15 cellular contexts compared by ENCODE assay signal in the genomic region with DNA sequence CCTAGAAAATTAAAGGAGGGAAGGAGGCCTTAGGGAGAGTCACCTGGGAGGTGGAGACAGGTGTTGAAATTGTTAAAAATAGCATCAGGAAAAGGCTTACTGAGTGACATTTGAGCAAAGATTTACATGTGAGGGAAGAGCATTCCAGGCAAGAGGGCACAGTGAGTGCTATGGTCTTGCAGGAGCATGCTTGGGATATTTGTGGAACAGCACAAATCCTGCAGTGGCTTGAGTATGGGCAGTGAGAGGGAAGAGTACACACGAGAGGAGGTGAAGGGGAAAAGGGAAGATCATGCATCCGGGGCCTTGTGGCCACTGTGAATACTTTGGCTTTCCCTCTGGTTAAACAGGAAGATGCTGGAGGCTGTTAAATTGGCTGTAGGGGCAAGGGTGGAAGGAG.
"Had no signal": no experiment of that assay in that cellular context is flagged by ENCODE, and none has a peak within 500 bp of the region (broad histone marks: within the 10 kb centered on the region; RNA-seq: fewer than 3 reads in every experiment).

No MANE protein-coding gene starts in this region.

- H3K27me3 ChIP-seq: colonic mucosa, gastrocnemius medialis, heart right ventricle, neutrophil, thyroid gland, uterus had no signal

- H3K27ac ChIP-seq: colonic mucosa, gastrocnemius medialis, heart right ventricle, neutrophil, thyroid gland, uterus had no signal

- H3K4me1 ChIP-seq: colonic mucosa, gastrocnemius medialis, thyroid gland, uterus had no signal

- ATAC-seq: gastrocnemius medialis, heart right ventricle had no signal

- DNase-seq: activated CD4-positive, alpha-beta memory T cell treated with anti-CD3 and anti-CD28 coated beads for 36 hours; activated gamma-delta T cell treated with Interleukin-2 at 50 U/mL for 16 hours; activated naive CD8-positive, alpha-beta T cell treated with anti-CD3 and anti-CD28 coated beads for 36 hours; activated T-cell treated with anti-CD3 and anti-CD28 coated beads, Interleukin-2, amount 50 U/mL, for 48 hours; aorta; colonic mucosa; effector CD4-positive, alpha-beta T cell; gastrocnemius medialis; heart right ventricle; retina; stimulated activated CD4-positive, alpha-beta T cell treated with anti-CD3 and anti-CD28 coated beads, Interleukin-4, amount 100 ng/mL, for 4 hours; T-helper 9 cell; thyroid gland; uterus had no signal

- H3K36me3 ChIP-seq: colonic mucosa, gastrocnemius medialis, neutrophil, uterus had no signal

- H3K9me3 ChIP-seq: colonic mucosa, gastrocnemius medialis, heart right ventricle, neutrophil, thyroid gland, uterus had no signal

- H3K4me3 ChIP-seq: colonic mucosa, gastrocnemius medialis, heart right ventricle, thyroid gland, uterus had no signal
